ENCODE assay signal across 8 cellular contexts in the genomic region with DNA sequence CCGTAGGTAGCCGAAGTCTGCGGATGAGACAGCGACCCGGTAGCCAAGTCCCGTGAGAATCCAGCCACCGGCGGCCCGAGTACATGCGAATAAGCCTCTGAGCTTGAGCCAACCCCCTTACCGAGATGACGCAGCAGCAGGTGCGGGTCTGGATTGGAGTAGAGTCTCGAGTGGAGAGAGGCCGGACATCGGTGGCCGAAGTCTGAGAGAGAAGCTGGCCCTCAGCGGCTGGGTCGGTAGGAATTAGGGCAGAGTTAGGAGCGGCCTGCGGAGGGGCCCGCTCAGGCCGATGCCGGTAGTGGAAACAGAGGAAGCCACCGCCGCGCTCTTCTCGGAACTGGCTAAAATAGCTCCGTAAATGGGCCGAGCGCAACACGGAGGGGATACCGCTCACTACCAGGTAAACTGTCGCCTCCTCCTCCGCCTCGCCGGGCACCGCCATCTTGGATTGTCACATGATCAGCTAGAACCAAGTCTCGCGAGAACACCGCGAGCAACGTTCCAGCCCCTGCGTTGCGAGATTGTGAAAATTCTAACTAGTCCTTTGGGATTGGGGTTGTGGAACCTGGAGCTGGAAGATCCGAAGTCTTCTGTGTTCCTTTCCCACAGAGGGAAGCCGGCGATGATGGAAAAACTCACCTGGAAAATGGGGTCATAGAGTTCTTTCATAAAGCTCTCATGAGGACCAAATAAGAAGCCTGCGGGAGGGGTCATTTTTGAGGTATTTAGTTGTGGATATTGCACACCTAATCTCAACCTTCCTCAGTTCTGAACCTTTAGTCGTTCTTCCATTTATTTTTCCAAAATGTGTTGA. TPM values are rescaled to one million over a fixed set of nuclear protein-coding genes. Genes with fewer than 3 reads are reported as not detected.
DNase-seq lines count a peak whose midpoint lies in the region; ATAC-seq, FAIRE-seq and TF ChIP-seq lines count a peak whose summit lies in the region.

A gene with protein sequence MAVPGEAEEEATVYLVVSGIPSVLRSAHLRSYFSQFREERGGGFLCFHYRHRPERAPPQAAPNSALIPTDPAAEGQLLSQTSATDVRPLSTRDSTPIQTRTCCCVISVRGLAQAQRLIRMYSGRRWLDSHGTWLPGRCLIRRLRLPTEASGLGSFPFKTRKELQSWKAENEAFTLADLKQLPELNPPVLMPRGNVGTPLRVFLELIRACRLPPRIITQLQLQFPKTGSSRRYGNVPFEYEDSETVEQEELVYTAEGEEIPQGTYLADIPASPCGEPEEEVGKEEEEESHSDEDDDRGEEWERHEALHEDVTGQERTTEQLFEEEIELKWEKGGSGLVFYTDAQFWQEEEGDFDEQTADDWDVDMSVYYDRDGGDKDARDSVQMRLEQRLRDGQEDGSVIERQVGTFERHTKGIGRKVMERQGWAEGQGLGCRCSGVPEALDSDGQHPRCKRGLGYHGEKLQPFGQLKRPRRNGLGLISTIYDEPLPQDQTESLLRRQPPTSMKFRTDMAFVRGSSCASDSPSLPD (minus strand): TSS at position 467 of the 814 bp plus-strand sequence. CDS start 25 bp downstream, at position 442.

- H3K27ac Mint-ChIP-seq in astrocyte (ENCODE audit: unreplicated experiment), result peak within 1 kb of the TSS; percentile 83

- ATAC-seq in HG02763 (IDR thresholded peaks at IDR 0.05; ENCODE audit: unreplicated experiment) (peak; percentile 84), right cardiac atrium (peak; percentile 91 to 93), upper lobe of right lung (peak; percentile 94)

- peak; percentile 46 for TF ChIP-seq POLR2A in prostate gland (IDR thresholded peaks at IDR 0.05)

- no peaks in the 10 kb centered on the region for H3K27me3 Mint-ChIP-seq in astrocyte (ENCODE audit: low read depth, unreplicated experiment)

- H3K4me2 ChIP-seq in astrocyte (ENCODE audit: low read length), result peak within 1 kb of the TSS; percentile 92

- H3K36me3 Mint-ChIP-seq in astrocyte (ENCODE audit: low read depth, unreplicated experiment), result no peaks in the 10 kb centered on the region

- H3K9me3 ChIP-seq in astrocyte (ENCODE audit: insufficient read depth, low read depth, low read length), result no peaks in the 10 kb centered on the region
- no peaks in the 10 kb centered on the region for H3K9me3 ChIP-seq in right cardiac atrium (ENCODE audit: control insufficient read depth, low read length)
- no peaks in the 10 kb centered on the region for H3K9me3 ChIP-seq in prostate gland
- no peaks in the 10 kb centered on the region for H3K9me3 ChIP-seq in upper lobe of right lung

- H3K27ac ChIP-seq in astrocyte (ENCODE audit: low read depth, low read length), result peak within 1 kb of the TSS; percentile 88
- H3K27ac ChIP-seq in right cardiac atrium (ENCODE audit: low read length), result peak within 1 kb of the TSS; percentile 87
- H3K27ac ChIP-seq in prostate gland, result peak within 1 kb of the TSS; percentile 74 to 87
- peak within 1 kb of the TSS; percentile 88 for H3K27ac ChIP-seq in upper lobe of right lung

- peak; percentile 82 for FAIRE-seq in astrocyte (lab: Jason Lieb, UNC)

- H4K20me1 ChIP-seq in astrocyte (ENCODE audit: insufficient read depth, low read length), result no peaks in the 10 kb centered on the region

- H3K4me3 ChIP-seq in astrocyte (ENCODE audit: insufficient read depth, low read depth, low read length), result peak within 1 kb of the TSS; percentile 79
- H3K4me3 ChIP-seq in right cardiac atrium (ENCODE audit: low read length), result peak within 1 kb of the TSS; percentile 97
- H3K4me3 ChIP-seq in prostate gland, result peak within 1 kb of the TSS; percentile 70 to 76
- H3K4me3 ChIP-seq in upper lobe of right lung, result peak within 1 kb of the TSS; percentile 99

- H2AFZ ChIP-seq in astrocyte (ENCODE audit: low read depth, low read length), result peak within 1 kb of the TSS; percentile 78

- H3K4me1 ChIP-seq in astrocyte (ENCODE audit: insufficient read depth, low read length) (peaks cover 12% of the 10 kb centered on the region), right cardiac atrium (ENCODE audit: control insufficient read depth, insufficient read depth, low read length) (peaks cover 2% of the 10 kb centered on the region), prostate gland (replicated peaks) (peaks cover 8% of the 10 kb centered on the region), upper lobe of right lung (peaks cover 12% of the 10 kb centered on the region)

- H3K79me2 ChIP-seq in astrocyte (ENCODE audit: insufficient read depth, low read length), result peaks cover 33% of the 10 kb centered on the region

- H3K9ac ChIP-seq in astrocyte (ENCODE audit: low read length), result peak within 1 kb of the TSS; percentile 93

- TF ChIP-seq CTCF in astrocyte (IDR thresholded peaks at IDR 0.05; ENCODE audit: insufficient read depth, low read depth, low read length) (no peak), prostate gland (IDR thresholded peaks at IDR 0.05) (no peak), upper lobe of right lung (IDR thresholded peaks at IDR 0.05) (no peak)

- peaks cover 4% of the 10 kb centered on the region for H3K36me3 ChIP-seq in astrocyte (ENCODE audit: insufficient read depth, low read length)
- H3K36me3 ChIP-seq in prostate gland, result no peaks in the 10 kb centered on the region
- H3K36me3 ChIP-seq in upper lobe of right lung, result peaks cover 29% of the 10 kb centered on the region

- intact Hi-C loops in right cardiac atrium (cut with DNase I), result no loop called here
- intact Hi-C loops in prostate gland (cut with DNase I), result no loop called here
- intact Hi-C loops in upper lobe of right lung (cut with DNase I), result no loop called here

- under 1% methylated on average over 50 of the region's 50 CpGs for WGBS in right cardiac atrium
- under 1% methylated on average over 49 of the region's 50 CpGs for whole genome bisulfite sequencing in prostate gland

- H3K27me3 ChIP-seq in astrocyte (ENCODE audit: insufficient read depth, low read length) (no peaks in the 10 kb centered on the region), right cardiac atrium (ENCODE audit: control insufficient read depth, insufficient read depth) (no peaks in the 10 kb centered on the region), prostate gland (replicated peaks; ENCODE audit: insufficient read depth) (no peaks in the 10 kb centered on the region), upper lobe of right lung (no peaks in the 10 kb centered on the region)

- no peaks in the 10 kb centered on the region for H3K9me3 Mint-ChIP-seq in astrocyte (ENCODE audit: unreplicated experiment)

- H3K4me3 Mint-ChIP-seq in astrocyte (ENCODE audit: unreplicated experiment), result peak within 1 kb of the TSS; percentile 95

- peak; percentile 76 for DNase-seq in GDM1 (lab: John Stamatoyannopoulos, UW)
- DNase-seq in NCI-H187 treated with DMSO at 0.1 percent for 48 hours (lab: John Stamatoyannopoulos, UW), result peak; percentile 71
- DNase-seq in T-helper 22 cell (ENCODE audit: low read depth), result peak; percentile 76
- DNase-seq in astrocyte (ENCODE audit: low read depth), result peak; percentile 78
- peak; percentile 94 to 98 (median 96) for DNase-seq in right cardiac atrium
- peak; percentile 85 for DNase-seq in prostate gland (ENCODE audit: low spot score)
- peak; percentile 94 for DNase-seq in upper lobe of right lung

- H3K4me1 Mint-ChIP-seq in astrocyte (ENCODE audit: low read depth, unreplicated experiment), result peaks cover 4% of the 10 kb centered on the region

RNA-seq across cellular contexts. Expression of the gene that starts here (rescaled TPM):
- total RNA-seq in astrocyte (12.8 and 13.7 TPM in 2 replicates), right cardiac atrium (10 to 100 TPM in 2 of 4 donors, 1 to 10 TPM in 2; 7.9 to 11.7 (median 9.8) TPM), prostate gland (10 to 100 TPM in 1 of 2 donors, 1 to 10 TPM in 1; 9.2 to 28.2 TPM), upper lobe of right lung (18.1 TPM)
- 6.0 TPM for polyA plus RNA-seq in right cardiac atrium

Comparison
In these comparisons a context has a peak if more than half of its experiments do, and no peak if none do; other contexts are left out.
1. Peak in every context shown above with its lines: DNase-seq, ATAC-seq, H3K4me3 ChIP-seq and H3K27ac ChIP-seq.